In the genomic region with DNA sequence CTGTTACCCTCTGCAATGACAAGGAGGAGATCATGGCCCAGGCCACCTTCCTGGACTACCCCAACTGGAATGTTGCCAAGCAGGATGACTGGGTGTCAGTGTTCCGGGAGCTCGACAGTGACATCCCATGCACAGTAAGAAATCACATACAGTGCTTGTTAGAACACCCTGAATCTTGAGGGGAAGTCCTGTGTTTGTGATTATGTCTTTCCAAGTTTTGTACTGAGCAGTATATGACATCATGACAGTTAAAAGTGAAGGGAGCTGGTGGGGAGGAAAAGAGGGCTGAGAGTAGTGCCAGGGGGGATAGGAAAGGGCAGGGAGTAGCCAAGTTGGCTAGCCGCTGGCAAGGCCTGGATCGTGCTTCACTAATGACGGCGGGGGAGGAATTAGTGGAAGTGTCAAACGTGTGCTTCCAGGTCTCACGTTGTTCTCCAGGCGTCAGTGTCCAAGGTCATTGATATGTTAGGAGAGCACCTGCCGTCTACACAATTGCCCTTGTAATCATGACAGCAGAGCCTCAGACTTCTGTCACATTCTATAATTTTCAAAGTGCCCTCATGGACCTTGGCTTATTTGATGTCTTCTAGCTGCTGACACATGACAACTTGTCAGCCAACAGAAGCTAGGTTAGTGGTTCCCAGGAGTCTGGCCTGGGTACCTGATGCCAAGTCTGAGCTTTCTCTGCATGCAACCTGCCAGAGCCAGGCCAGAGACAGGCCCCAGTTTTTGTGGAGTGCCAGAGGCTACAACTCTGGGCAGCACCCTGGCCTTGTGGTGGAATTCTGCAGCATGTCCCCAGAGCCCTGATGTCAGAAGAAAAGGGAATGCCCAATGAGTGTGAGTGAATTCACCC, we compare ENCODE assay signal across 13 cellular contexts. TPM values are rescaled to one million over a fixed set of nuclear protein-coding genes. Genes with fewer than 3 reads are reported as not detected.
DNase-seq lines count a peak whose midpoint lies in the region; ATAC-seq and TF ChIP-seq lines count a peak whose summit lies in the region.
"Had no signal": no experiment of that assay in that cellular context is flagged by ENCODE, and none has a peak within 500 bp of the region (broad histone marks: within the 10 kb centered on the region; RNA-seq: fewer than 3 reads in every experiment).

No MANE protein-coding gene starts in this region.

- peak; percentile 85 for ATAC-seq in Right ventricle myocardium inferior
- peak; percentile 22 to 31 for ATAC-seq in right cardiac atrium

- H3K4me3 Mint-ChIP-seq in brain, result no peak overlapping the region
- H3K4me3 Mint-ChIP-seq in progenitor cell of endocrine pancreas (ENCODE audit: low read depth), result no peak overlapping the region
- H3K4me3 Mint-ChIP-seq: H9 had no signal

- DNase-seq in Right ventricle myocardium inferior (ENCODE audit: missing footprints) (no peak), right atrium auricular region (ENCODE audit: low spot score) (no peak), right cardiac atrium (peak in 1 of 3 donors; percentile 36), ascending aorta (ENCODE audit: low spot score in 2 of 2) (no peak), lower leg skin (ENCODE audit: low spot score in 2 of 2) (no peak), progenitor cell of endocrine pancreas (ENCODE audit: low spot score, unreplicated experiment) (no peak), ACHN (no peak)
- DNase-seq: H9, Kasumi-1, NCI-H524, RPMI8226 had no signal

- TF ChIP-seq POLR2A in lower leg skin (IDR thresholded peaks at IDR 0.05), result no peak

- H3K4me1 ChIP-seq in right atrium auricular region, result no peaks in the 10 kb centered on the region
- no peaks in the 10 kb centered on the region for H3K4me1 ChIP-seq in right cardiac atrium (ENCODE audit: control insufficient read depth, insufficient read depth, low read length)
- no peaks in the 10 kb centered on the region for H3K4me1 ChIP-seq in ascending aorta

- in situ Hi-C loops in ACHN (cut with HindIII; ENCODE audit: low pct_ligation_motif_present, low pct_unique_long_range_greater_than_20kb, low sequenced_read_pairs), result no loop called here

- H3K4me3 ChIP-seq in right atrium auricular region (no peak overlapping the region), right cardiac atrium (ENCODE audit: low read length) (no peak overlapping the region), ascending aorta (no peak overlapping the region), lower leg skin (ENCODE audit: low read depth, poor library complexity, severe bottlenecking) (no peak overlapping the region)

- H3K4me1 Mint-ChIP-seq in brain, result peaks cover 32% of the 10 kb centered on the region
- H3K4me1 Mint-ChIP-seq in progenitor cell of endocrine pancreas (ENCODE audit: low read depth), result no peaks in the 10 kb centered on the region
- H3K4me1 Mint-ChIP-seq: H9 had no signal

- H3K36me3 Mint-ChIP-seq in brain (no peaks in the 10 kb centered on the region), progenitor cell of endocrine pancreas (ENCODE audit: insufficient read depth) (no peaks in the 10 kb centered on the region)

- 37% methylated on average over 10 of the region's 10 CpGs for WGBS in right cardiac atrium
- 65 to 73% methylated on average over 10 of the region's 10 CpGs for WGBS in lower leg skin, 2 donors

- no peaks in the 10 kb centered on the region for H3K36me3 ChIP-seq in right atrium auricular region
- H3K36me3 ChIP-seq in ascending aorta, result no peaks in the 10 kb centered on the region

- H3K27me3 Mint-ChIP-seq in brain (peaks cover 14% of the 10 kb centered on the region), progenitor cell of endocrine pancreas (peaks cover 6% of the 10 kb centered on the region)

- H3K9me3 Mint-ChIP-seq in brain, result no peaks in the 10 kb centered on the region
- H3K9me3 Mint-ChIP-seq in progenitor cell of endocrine pancreas (ENCODE audit: low read depth), result no peaks in the 10 kb centered on the region
- H3K9me3 Mint-ChIP-seq: H9 had no signal

- H3K27ac ChIP-seq in right atrium auricular region (peak overlapping the region in 1 of 2 donors; percentile 22), right cardiac atrium (ENCODE audit: low read length) (peak overlapping the region; percentile 48), ascending aorta (no peak overlapping the region)
- H3K27ac ChIP-seq: 22Rv1 had no signal

- intact Hi-C loops in Right ventricle myocardium inferior (cut with DNase I) (no loop called here), right cardiac atrium (cut with DNase I) (no loop called here), ascending aorta (cut with DNase I) (no loop called here), lower leg skin (cut with DNase I; ENCODE audit: low total_unique reads) (no loop called here)

- H3K27me3 ChIP-seq in right atrium auricular region, result no peaks in the 10 kb centered on the region
- H3K27me3 ChIP-seq in right cardiac atrium (ENCODE audit: control insufficient read depth, insufficient read depth), result no peaks in the 10 kb centered on the region
- no peaks in the 10 kb centered on the region for H3K27me3 ChIP-seq in ascending aorta

- TF ChIP-seq CTCF in right atrium auricular region (IDR thresholded peaks at IDR 0.05), result no peak
- TF ChIP-seq CTCF in brain (conservative IDR thresholded peaks at IDR 0.05), result no peak
- no peak for TF ChIP-seq CTCF in ascending aorta (IDR thresholded peaks at IDR 0.05)
- no peak for TF ChIP-seq CTCF in lower leg skin (IDR thresholded peaks at IDR 0.05)
- TF ChIP-seq CTCF in progenitor cell of endocrine pancreas (IDR thresholded peaks at IDR 0.05; ENCODE audit: unreplicated experiment), result no peak

- H3K9me3 ChIP-seq in right atrium auricular region (no peaks in the 10 kb centered on the region), right cardiac atrium (ENCODE audit: control insufficient read depth, low read length) (no peaks in the 10 kb centered on the region), ascending aorta (no peaks in the 10 kb centered on the region)

- H3K27ac Mint-ChIP-seq in brain (peak overlapping the region in 3 of 5 experiments; percentile 10 to 69 (median 27)), progenitor cell of endocrine pancreas (no peak overlapping the region)
- H3K27ac Mint-ChIP-seq: H9 had no signal

RNA-seq across cellular contexts. Expression of gene CFAP61, which starts 18.8 kb away (rescaled TPM):
- total RNA-seq in Right ventricle myocardium inferior (27.4 TPM), right atrium auricular region (1 to 10 TPM; 1.0 to 1.9 TPM), right cardiac atrium (1 to 10 TPM in 1 of 4 donors, under 1 TPM in 2, not detected in 1; 0.74 to 2.4 (median 0.75) TPM), ascending aorta (not detected), lower leg skin (1 to 10 TPM in 2 of 4 donors, under 1 TPM in 2; 0.19 to 1.4 (median 1.1) TPM), progenitor cell of endocrine pancreas (2.2 and 2.6 TPM in 2 replicates)
- polyA plus RNA-seq in brain (ENCODE audit: insufficient read depth, low read depth, low replicate concordance) (9.0 TPM), right cardiac atrium (0.11 TPM)

RNA-seq across cellular contexts. Expression of gene CRNKL1, which starts 18.8 kb away (rescaled TPM):
- total RNA-seq in Right ventricle myocardium inferior, result 16.5 TPM
- 10 to 100 TPM; 12.5 to 14.9 TPM for total RNA-seq in right atrium auricular region
- 17.7 TPM for polyA plus RNA-seq in brain (ENCODE audit: insufficient read depth, low read depth, low replicate concordance)
- total RNA-seq in right cardiac atrium, result 10 to 100 TPM; 15.6 to 17.6 (median 16.0) TPM
- polyA plus RNA-seq in right cardiac atrium, result 10.9 TPM
- total RNA-seq in ascending aorta, result 2.2 TPM
- total RNA-seq in lower leg skin, result 10 to 100 TPM; 19.5 to 25.3 (median 20.7) TPM
- 30.0 and 31.5 TPM in 2 replicates for total RNA-seq in progenitor cell of endocrine pancreas

RNA-seq across cellular contexts. Expression of gene NAA20, which starts 53.9 kb away (rescaled TPM):
- total RNA-seq in Right ventricle myocardium inferior (58.4 TPM), right atrium auricular region (10 to 100 TPM; 32.2 to 33.8 TPM), right cardiac atrium (10 to 100 TPM; 49.4 to 59.5 (median 54.8) TPM), ascending aorta (2.7 TPM), lower leg skin (10 to 100 TPM; 27.2 to 38.4 (median 33.1) TPM), progenitor cell of endocrine pancreas (38.1 and 40.8 TPM in 2 replicates)
- polyA plus RNA-seq in brain (ENCODE audit: insufficient read depth, low read depth, low replicate concordance) (38.0 TPM), right cardiac atrium (82.9 TPM)
